Comparison of ENCODE assay signal across 15 cellular contexts in the genomic region with DNA sequence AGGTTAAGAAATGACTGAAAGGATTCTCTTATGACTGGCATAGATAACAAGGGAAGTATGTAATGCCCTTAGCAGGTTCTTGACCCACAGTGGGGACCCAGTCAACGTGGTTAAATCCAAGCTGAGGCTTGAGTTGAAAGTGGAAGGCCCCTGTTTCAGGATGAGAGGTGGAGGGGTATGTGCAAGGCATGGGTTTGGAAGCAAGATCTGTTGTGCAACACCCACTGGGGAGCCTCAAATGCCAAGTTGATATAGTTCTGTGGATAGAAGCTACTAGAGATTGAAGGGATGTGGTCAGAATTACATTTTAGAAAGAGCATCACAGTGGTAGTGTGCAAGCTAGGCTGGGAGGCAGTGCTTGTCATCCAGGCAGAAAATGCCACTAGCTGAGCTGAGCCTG. TPM values are rescaled to one million over a fixed set of nuclear protein-coding genes. Genes with fewer than 3 reads are reported as not detected.
DNase-seq lines count a peak whose midpoint lies in the region.
"Had no signal": no experiment of that assay in that cellular context is flagged by ENCODE, and none has a peak within 500 bp of the region (broad histone marks: within the 10 kb centered on the region; RNA-seq: fewer than 3 reads in every experiment).

No MANE protein-coding gene starts in this region.

- DNase-seq in SIG-M5 treated with dmso at 0.1 percent for 504 hours (lab: John Stamatoyannopoulos, UW; ENCODE audit: unreplicated experiment) (peak; percentile 11), SIG-M5 (lab: John Stamatoyannopoulos, UW) (no peak), amniotic epithelial cell (ENCODE audit: low read depth) (peak; percentile 68), cardiac septum (ENCODE audit: low spot score) (no peak), H4 (ENCODE audit: low spot score) (no peak), DMS 273 (lab: John Stamatoyannopoulos, UW; ENCODE audit: unreplicated experiment) (no peak)
- peak; percentile 33 for DNase-seq in stimulated activated CD4-positive, alpha-beta T cell treated with anti-CD3 and anti-CD28 coated beads, Interleukin-1b, Interleukin-23, amount 100 ng/mL, for 48 hours
- no peak for DNase-seq in stimulated activated CD4-positive, alpha-beta T cell treated with anti-CD3 and anti-CD28 coated beads, Interleukin-2, amount 100 ng/mL, for 48 hours
- DNase-seq: activated CD4-positive, CD25-positive, alpha-beta regulatory T cell; amniotic stem cell; DND-41; heart left ventricle; KG1; NCI-H510A treated with DMSO at 0.1 percent for 48 hours; NK-92 treated with Interleukin-12 subunit alpha and Interleukin-12 subunit beta, amount 100 ng/mL, for 24 hours had no signal

- intact Hi-C loops in cardiac septum (cut with DNase I), result no loop called here

RNA-seq across cellular contexts. Expression of a gene that starts 5.1 kb away (rescaled TPM):
- total RNA-seq in cardiac septum, result 4.7 TPM
- total RNA-seq in H4 (2014; rRNA removed; shearing (Covaris generic)), result 1.4 and 3.5 TPM in 2 replicates

RNA-seq across cellular contexts. Expression of a gene that starts 29.4 kb away (rescaled TPM):
- total RNA-seq in cardiac septum, result 118 TPM
- 51.6 and 73.7 TPM in 2 replicates for total RNA-seq in H4 (2014; rRNA removed; shearing (Covaris generic))

RNA-seq across cellular contexts. Expression of a gene that starts 45.3 kb away (rescaled TPM):
- total RNA-seq in cardiac septum, result 10.7 TPM
- total RNA-seq in H4 (2014; rRNA removed; shearing (Covaris generic)), result 39.7 and 41.5 TPM in 2 replicates

RNA-seq across cellular contexts. Expression of a gene that starts 51.4 kb away (rescaled TPM):
- 11.3 TPM for total RNA-seq in cardiac septum
- total RNA-seq in H4 (2014; rRNA removed; shearing (Covaris generic)), result 12.8 and 14.3 TPM in 2 replicates

Comparison
In these comparisons a context has a peak if more than half of its experiments do, and no peak if none do; other contexts are left out.
1. DNase-seq: peak in SIG-M5 treated with dmso at 0.1 percent for 504 hours (single experiment), stimulated activated CD4-positive, alpha-beta T cell treated with anti-CD3 and anti-CD28 coated beads, Interleukin-1b, Interleukin-23, amount 100 ng/mL, for 48 hours (single experiment) and amniotic epithelial cell (single experiment); none in SIG-M5 (single experiment), stimulated activated CD4-positive, alpha-beta T cell treated with anti-CD3 and anti-CD28 coated beads, Interleukin-2, amount 100 ng/mL, for 48 hours (0 of 2), cardiac septum (single experiment), H4 (single experiment) and DMS 273 (single experiment).